ENCODE assay signal across 1 cellular context in the genomic region with DNA sequence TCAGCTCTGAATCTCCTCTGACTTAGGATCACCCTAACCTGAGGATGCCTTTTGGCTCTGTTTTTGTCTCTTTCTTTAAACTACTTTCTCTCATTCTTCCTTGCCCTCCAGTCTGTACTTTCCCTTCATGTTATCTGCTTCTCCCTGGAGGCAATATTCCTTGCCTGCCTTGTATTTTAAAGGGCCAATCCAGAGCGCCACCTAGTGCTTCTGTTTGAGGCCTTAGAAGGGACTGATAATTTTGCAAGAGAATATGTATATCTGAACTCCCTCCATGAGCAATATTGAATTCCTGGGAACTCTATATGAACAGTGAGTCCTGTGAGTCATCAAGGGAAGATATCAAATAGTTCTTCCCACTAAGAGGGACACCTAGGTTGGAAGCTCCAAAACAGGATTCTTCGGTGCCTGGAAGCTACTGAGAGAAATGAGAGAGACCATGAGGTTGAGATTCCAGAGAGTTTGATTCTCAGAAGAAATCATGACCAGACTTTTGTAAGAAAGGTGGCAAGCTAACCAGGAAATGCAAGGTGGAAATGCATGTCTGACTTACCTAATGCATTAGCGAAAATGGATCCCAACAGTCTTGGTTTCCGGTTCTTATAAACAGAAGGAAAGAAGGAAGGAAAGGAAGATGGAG.
TF ChIP-seq lines count a peak whose summit lies in the region.

No MANE protein-coding gene starts in this region.

TF ChIP-seq in H1, 55 proteins besides CTCF, POLR2A, EP300 and RAD21 (continued from another document):
- TF ChIP-seq, protein P1, sequence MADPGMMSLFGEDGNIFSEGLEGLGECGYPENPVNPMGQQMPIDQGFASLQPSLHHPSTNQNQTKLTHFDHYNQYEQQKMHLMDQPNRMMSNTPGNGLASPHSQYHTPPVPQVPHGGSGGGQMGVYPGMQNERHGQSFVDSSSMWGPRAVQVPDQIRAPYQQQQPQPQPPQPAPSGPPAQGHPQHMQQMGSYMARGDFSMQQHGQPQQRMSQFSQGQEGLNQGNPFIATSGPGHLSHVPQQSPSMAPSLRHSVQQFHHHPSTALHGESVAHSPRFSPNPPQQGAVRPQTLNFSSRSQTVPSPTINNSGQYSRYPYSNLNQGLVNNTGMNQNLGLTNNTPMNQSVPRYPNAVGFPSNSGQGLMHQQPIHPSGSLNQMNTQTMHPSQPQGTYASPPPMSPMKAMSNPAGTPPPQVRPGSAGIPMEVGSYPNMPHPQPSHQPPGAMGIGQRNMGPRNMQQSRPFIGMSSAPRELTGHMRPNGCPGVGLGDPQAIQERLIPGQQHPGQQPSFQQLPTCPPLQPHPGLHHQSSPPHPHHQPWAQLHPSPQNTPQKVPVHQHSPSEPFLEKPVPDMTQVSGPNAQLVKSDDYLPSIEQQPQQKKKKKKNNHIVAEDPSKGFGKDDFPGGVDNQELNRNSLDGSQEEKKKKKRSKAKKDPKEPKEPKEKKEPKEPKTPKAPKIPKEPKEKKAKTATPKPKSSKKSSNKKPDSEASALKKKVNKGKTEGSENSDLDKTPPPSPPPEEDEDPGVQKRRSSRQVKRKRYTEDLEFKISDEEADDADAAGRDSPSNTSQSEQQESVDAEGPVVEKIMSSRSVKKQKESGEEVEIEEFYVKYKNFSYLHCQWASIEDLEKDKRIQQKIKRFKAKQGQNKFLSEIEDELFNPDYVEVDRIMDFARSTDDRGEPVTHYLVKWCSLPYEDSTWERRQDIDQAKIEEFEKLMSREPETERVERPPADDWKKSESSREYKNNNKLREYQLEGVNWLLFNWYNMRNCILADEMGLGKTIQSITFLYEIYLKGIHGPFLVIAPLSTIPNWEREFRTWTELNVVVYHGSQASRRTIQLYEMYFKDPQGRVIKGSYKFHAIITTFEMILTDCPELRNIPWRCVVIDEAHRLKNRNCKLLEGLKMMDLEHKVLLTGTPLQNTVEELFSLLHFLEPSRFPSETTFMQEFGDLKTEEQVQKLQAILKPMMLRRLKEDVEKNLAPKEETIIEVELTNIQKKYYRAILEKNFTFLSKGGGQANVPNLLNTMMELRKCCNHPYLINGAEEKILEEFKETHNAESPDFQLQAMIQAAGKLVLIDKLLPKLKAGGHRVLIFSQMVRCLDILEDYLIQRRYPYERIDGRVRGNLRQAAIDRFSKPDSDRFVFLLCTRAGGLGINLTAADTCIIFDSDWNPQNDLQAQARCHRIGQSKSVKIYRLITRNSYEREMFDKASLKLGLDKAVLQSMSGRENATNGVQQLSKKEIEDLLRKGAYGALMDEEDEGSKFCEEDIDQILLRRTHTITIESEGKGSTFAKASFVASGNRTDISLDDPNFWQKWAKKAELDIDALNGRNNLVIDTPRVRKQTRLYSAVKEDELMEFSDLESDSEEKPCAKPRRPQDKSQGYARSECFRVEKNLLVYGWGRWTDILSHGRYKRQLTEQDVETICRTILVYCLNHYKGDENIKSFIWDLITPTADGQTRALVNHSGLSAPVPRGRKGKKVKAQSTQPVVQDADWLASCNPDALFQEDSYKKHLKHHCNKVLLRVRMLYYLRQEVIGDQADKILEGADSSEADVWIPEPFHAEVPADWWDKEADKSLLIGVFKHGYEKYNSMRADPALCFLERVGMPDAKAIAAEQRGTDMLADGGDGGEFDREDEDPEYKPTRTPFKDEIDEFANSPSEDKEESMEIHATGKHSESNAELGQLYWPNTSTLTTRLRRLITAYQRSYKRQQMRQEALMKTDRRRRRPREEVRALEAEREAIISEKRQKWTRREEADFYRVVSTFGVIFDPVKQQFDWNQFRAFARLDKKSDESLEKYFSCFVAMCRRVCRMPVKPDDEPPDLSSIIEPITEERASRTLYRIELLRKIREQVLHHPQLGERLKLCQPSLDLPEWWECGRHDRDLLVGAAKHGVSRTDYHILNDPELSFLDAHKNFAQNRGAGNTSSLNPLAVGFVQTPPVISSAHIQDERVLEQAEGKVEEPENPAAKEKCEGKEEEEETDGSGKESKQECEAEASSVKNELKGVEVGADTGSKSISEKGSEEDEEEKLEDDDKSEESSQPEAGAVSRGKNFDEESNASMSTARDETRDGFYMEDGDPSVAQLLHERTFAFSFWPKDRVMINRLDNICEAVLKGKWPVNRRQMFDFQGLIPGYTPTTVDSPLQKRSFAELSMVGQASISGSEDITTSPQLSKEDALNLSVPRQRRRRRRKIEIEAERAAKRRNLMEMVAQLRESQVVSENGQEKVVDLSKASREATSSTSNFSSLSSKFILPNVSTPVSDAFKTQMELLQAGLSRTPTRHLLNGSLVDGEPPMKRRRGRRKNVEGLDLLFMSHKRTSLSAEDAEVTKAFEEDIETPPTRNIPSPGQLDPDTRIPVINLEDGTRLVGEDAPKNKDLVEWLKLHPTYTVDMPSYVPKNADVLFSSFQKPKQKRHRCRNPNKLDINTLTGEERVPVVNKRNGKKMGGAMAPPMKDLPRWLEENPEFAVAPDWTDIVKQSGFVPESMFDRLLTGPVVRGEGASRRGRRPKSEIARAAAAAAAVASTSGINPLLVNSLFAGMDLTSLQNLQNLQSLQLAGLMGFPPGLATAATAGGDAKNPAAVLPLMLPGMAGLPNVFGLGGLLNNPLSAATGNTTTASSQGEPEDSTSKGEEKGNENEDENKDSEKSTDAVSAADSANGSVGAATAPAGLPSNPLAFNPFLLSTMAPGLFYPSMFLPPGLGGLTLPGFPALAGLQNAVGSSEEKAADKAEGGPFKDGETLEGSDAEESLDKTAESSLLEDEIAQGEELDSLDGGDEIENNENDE (IDR thresholded peaks at IDR 0.05; ENCODE audit: insufficient replicate concordance, low read length) = no peak
- TF ChIP-seq CHD1 (IDR thresholded peaks at IDR 0.05; ENCODE audit: low read depth, low read length) = no peak
- no peak for TF ChIP-seq HDAC2 (IDR thresholded peaks at IDR 0.05; ENCODE audit: borderline replicate concordance in 1 of 2, low read depth in 2 of 2, low read length in 2 of 2)
- no peak for TF ChIP-seq CTBP2 (IDR thresholded peaks at IDR 0.05; ENCODE audit: borderline replicate concordance, insufficient read depth, insufficient read length, low read length)
- no peak for TF ChIP-seq CEBPB (IDR thresholded peaks at IDR 0.05; ENCODE audit: low read depth, low read length)
- TF ChIP-seq SIN3A (conservative IDR thresholded peaks at IDR 0.05 in 1 of 2, IDR thresholded peaks at IDR 0.05 in 1 of 2; ENCODE audit: low read depth in 1 of 2, low read length in 2 of 2) = no peak
- no peak for TF ChIP-seq KDM5A (IDR thresholded peaks at IDR 0.05; ENCODE audit: low read length)
- TF ChIP-seq, protein P2, sequence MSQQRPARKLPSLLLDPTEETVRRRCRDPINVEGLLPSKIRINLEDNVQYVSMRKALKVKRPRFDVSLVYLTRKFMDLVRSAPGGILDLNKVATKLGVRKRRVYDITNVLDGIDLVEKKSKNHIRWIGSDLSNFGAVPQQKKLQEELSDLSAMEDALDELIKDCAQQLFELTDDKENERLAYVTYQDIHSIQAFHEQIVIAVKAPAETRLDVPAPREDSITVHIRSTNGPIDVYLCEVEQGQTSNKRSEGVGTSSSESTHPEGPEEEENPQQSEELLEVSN (IDR thresholded peaks at IDR 0.05) = no peak
- no peak for TF ChIP-seq CBX5 (IDR thresholded peaks at IDR 0.05; ENCODE audit: low read depth, low read length)
- TF ChIP-seq TAF7 (optimal IDR thresholded peaks at IDR 0.05; ENCODE audit: borderline replicate concordance, low read depth, low read length) = no peak
- no peak for TF ChIP-seq FOSL1 (IDR thresholded peaks at IDR 0.05; ENCODE audit: insufficient read depth, low read depth, low read length)
- TF ChIP-seq SP2 (IDR thresholded peaks at IDR 0.05; ENCODE audit: low read length) = no peak
- no peak for TF ChIP-seq SP1 (IDR thresholded peaks at IDR 0.05; ENCODE audit: low read depth, low read length)
- no peak for TF ChIP-seq SIX5 (IDR thresholded peaks at IDR 0.05; ENCODE audit: low read depth, low read length)
- no peak for TF ChIP-seq TEAD4 (IDR thresholded peaks at IDR 0.05; ENCODE audit: low read depth, low read length)
- no peak for TF ChIP-seq CHD2 (IDR thresholded peaks at IDR 0.05; ENCODE audit: low read length)
- no peak for TF ChIP-seq SIRT6 (IDR thresholded peaks at IDR 0.05; ENCODE audit: low read length)
